Comparison of ENCODE assay signal across 12 cellular contexts in the genomic region with DNA sequence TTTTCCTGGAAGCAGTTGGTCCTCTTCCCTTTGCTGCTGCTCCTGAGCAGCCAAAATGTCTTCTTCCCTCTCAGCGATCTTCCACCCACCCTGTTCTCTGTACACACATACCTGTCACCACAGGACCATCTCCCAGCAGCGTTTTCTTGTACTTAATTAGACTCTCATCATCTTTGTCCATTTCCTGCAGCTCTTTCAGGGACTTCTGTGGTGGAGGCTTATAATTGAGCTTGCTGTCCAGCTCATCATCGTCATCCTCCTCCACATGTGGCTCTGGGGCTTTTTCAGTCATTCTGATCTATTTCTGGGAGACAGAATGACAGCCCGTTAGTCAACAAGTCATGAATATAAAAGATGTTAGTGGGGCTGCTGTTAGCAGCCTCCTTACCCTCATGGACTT. TPM values are rescaled to one million over a fixed set of nuclear protein-coding genes. Genes with fewer than 3 reads are reported as not detected.
A peak's percentile ranks its signal among the peaks of the same experiment; 100 is the strongest.
DNase-seq lines count a peak whose midpoint lies in the region; ATAC-seq and TF ChIP-seq lines count a peak whose summit lies in the region.
"Had no signal": no experiment of that assay in that cellular context is flagged by ENCODE, and none has a peak within 500 bp of the region (broad histone marks: within the 10 kb centered on the region; RNA-seq: fewer than 3 reads in every experiment).

No MANE protein-coding gene starts in this region.

- H3K27me3 ChIP-seq in left ventricle myocardium inferior (ENCODE audit: low read depth) (no peaks in the 10 kb centered on the region), SU-DHL-6 (ENCODE audit: low read length) (no peaks in the 10 kb centered on the region), esophagus squamous epithelium (no peaks in the 10 kb centered on the region), tibial nerve (no peaks in the 10 kb centered on the region)

- WGBS in esophagus squamous epithelium, 2 donors = 58 to 74% methylated on average over 4 of the region's 4 CpGs
- 76 to 81% methylated on average over 4 of the region's 4 CpGs for WGBS in tibial nerve, 2 donors

- H3K27ac ChIP-seq in left ventricle myocardium inferior (replicated peaks) (peak overlapping the region; percentile 92), SU-DHL-6 (ENCODE audit: low read depth, low read length) (peak overlapping the region; percentile 96), esophagus squamous epithelium (peak overlapping the region in 3 of 4 donors; percentile 23 to 80 (median 79)), tibial nerve (peak overlapping the region in 3 of 4 donors; percentile 15 to 73 (median 21))

- no peaks in the 10 kb centered on the region for H3K9me3 ChIP-seq in left ventricle myocardium inferior (replicated peaks)
- no peaks in the 10 kb centered on the region for H3K9me3 ChIP-seq in SU-DHL-6 (ENCODE audit: insufficient read depth, low read length)
- no peaks in the 10 kb centered on the region for H3K9me3 ChIP-seq in esophagus squamous epithelium
- no peaks in the 10 kb centered on the region for H3K9me3 ChIP-seq in tibial nerve

- DNase-seq in left ventricle myocardium inferior = no peak
- DNase-seq in Right ventricle myocardium superior = no peak
- DNase-seq in esophagus squamous epithelium (lab: John Stamatoyannopoulos, UW) = no peak
- DNase-seq in tibial nerve (ENCODE audit: low spot score in 2 of 2) = no peak
- DNase-seq in SW480 (ENCODE audit: low spot score) = no peak
- DNase-seq: C1 segment of cervical spinal cord, NCI-H2171 treated with DMSO at 0.1 percent for 48 hours had no signal

- H3K9ac ChIP-seq in SU-DHL-6 (ENCODE audit: low read length) = 0 out of 2 replicates have a peak overlapping the region, but pooled peaks have one; percentile 10

- H3K9me2 ChIP-seq in SU-DHL-6 (replicated peaks; ENCODE audit: insufficient read depth, low read length) = no peaks in the 10 kb centered on the region

- peak overlapping the region; percentile 98 for H3K4me2 ChIP-seq in SU-DHL-6 (ENCODE audit: low read depth, low read length, poor library complexity, severe bottlenecking)

- intact Hi-C loops in left ventricle myocardium inferior (cut with micrococcal nuclease) (loop anchor here (10.0 kb wide), 1 partner anchor 46 kb away; no protein-coding TSS in a partner anchor), Right ventricle myocardium superior (cut with DNase I) (no loop called here), esophagus squamous epithelium (cut with DNase I) (no loop called here)

- H3K79me2 ChIP-seq in SU-DHL-6 (ENCODE audit: insufficient read depth, low read length) = peaks cover 66% of the 10 kb centered on the region

- TF ChIP-seq CTCF in left ventricle myocardium inferior (IDR thresholded peaks at IDR 0.05; ENCODE audit: borderline replicate concordance) (no peak), SU-DHL-6 (IDR thresholded peaks at IDR 0.05; ENCODE audit: insufficient read depth, low read length, poor library complexity, severe bottlenecking) (no peak), esophagus squamous epithelium (IDR thresholded peaks at IDR 0.05) (no peak), tibial nerve (IDR thresholded peaks at IDR 0.05) (no peak)

- H3K4me3 ChIP-seq in left ventricle myocardium inferior (no peak overlapping the region), SU-DHL-6 (ENCODE audit: insufficient read depth, low read length, poor library complexity, severe bottlenecking) (no peak overlapping the region), esophagus squamous epithelium (no peak overlapping the region), tibial nerve (no peak overlapping the region)

- H3F3A ChIP-seq in SU-DHL-6 (ENCODE audit: insufficient read depth) = peaks cover 71% of the 10 kb centered on the region

- TF ChIP-seq POLR2A in esophagus squamous epithelium (IDR thresholded peaks at IDR 0.05) (no peak), tibial nerve (IDR thresholded peaks at IDR 0.05) (no peak)

- no peak overlapping the region for H2AFZ ChIP-seq in SU-DHL-6 (ENCODE audit: low read depth, low read length, severe bottlenecking)

- ATAC-seq in Right ventricle myocardium superior (ENCODE audit: poor library complexity) (no peak), esophagus mucosa (no peak), GM21528 (IDR thresholded peaks at IDR 0.05; ENCODE audit: low FRiP score, unreplicated experiment) (no peak)

- H3K36me3 ChIP-seq in left ventricle myocardium inferior (peaks cover 29% of the 10 kb centered on the region), SU-DHL-6 (ENCODE audit: low read length) (peaks cover 41% of the 10 kb centered on the region), esophagus squamous epithelium (peaks cover 0 to 23% (median 4%) of the 10 kb centered on the region in 3 donors), tibial nerve (no peaks in the 10 kb centered on the region)

- H4K20me1 ChIP-seq in SU-DHL-6 (ENCODE audit: low read depth, low read length) = peaks cover 21% of the 10 kb centered on the region

- no peak for TF ChIP-seq EP300 in tibial nerve (IDR thresholded peaks at IDR 0.05)

- H3K4me1 ChIP-seq in left ventricle myocardium inferior (peaks cover 93% of the 10 kb centered on the region), esophagus squamous epithelium (peaks cover 8 to 84% (median 46%) of the 10 kb centered on the region in 3 donors), tibial nerve (peaks cover 0 to 59% (median 34%) of the 10 kb centered on the region in 4 donors)

RNA-seq across cellular contexts. Expression of a gene that starts 11.0 kb away (rescaled TPM):
- 50.6 TPM for total RNA-seq in left ventricle myocardium inferior
- total RNA-seq in Right ventricle myocardium superior = 49.9 TPM
- 10 to 100 TPM; 17.2 to 91.1 (median 62.0) TPM for total RNA-seq in esophagus squamous epithelium
- 100 to 1,000 TPM in 2 of 4 donors, 10 to 100 TPM in 2; 63.8 to 112 (median 89.4) TPM for total RNA-seq in tibial nerve
- 39.0 TPM for total RNA-seq in esophagus mucosa

RNA-seq across cellular contexts. Expression of a gene that starts 12.1 kb away (rescaled TPM):
- 0.14 TPM for total RNA-seq in left ventricle myocardium inferior
- 0.24 TPM for total RNA-seq in Right ventricle myocardium superior
- total RNA-seq in esophagus squamous epithelium = 1 to 10 TPM in 2 of 4 donors, under 1 TPM in 1, not detected in 1; 0.57 to 5.5 (median 1.9) TPM
- not detected for total RNA-seq in tibial nerve
- 4.5 TPM for total RNA-seq in esophagus mucosa
- total RNA-seq: bronchial epithelial cell had no signal

RNA-seq across cellular contexts. Expression of a gene that starts 22.4 kb away (rescaled TPM):
- total RNA-seq in left ventricle myocardium inferior (not detected), Right ventricle myocardium superior (not detected), esophagus squamous epithelium (not detected), tibial nerve (not detected), esophagus mucosa (not detected)
- total RNA-seq: bronchial epithelial cell, subcutaneous adipose tissue had no signal

Comparison
In these comparisons a context has a peak if more than half of its experiments do, and no peak if none do; other contexts are left out.
1. H3K27ac ChIP-seq: peak in every context shown above with its lines; median percentile 96 in SU-DHL-6; 92 in left ventricle myocardium inferior; 79 in esophagus squamous epithelium; 21 in tibial nerve.